Comparison of ENCODE assay signal across 1 cellular context in the genomic region with DNA sequence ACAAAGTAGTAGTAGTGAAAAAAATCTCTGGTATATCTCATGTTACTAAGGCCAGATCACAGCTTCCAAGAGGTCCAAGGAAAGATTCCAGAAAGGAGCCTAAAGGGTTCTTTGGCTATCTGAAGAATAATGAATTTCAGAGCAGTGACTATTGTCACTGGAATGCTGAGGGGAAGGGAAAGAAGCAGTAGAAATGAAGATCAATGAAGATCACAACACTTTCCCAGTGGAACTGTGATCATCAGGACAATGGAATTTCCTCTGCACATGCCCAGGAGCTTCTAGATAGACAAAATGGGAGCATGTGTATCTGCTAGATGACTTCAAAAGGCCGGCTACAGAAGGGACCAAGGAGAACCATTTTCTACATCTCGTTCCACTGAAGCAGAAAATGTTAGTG.
TF ChIP-seq lines count a peak whose summit lies in the region.

No MANE protein-coding gene starts in this region.

TF ChIP-seq in HepG2, 621 proteins besides CTCF, POLR2A, EP300 and RAD21 (continued from another document):
- TF ChIP-seq, protein P1, sequence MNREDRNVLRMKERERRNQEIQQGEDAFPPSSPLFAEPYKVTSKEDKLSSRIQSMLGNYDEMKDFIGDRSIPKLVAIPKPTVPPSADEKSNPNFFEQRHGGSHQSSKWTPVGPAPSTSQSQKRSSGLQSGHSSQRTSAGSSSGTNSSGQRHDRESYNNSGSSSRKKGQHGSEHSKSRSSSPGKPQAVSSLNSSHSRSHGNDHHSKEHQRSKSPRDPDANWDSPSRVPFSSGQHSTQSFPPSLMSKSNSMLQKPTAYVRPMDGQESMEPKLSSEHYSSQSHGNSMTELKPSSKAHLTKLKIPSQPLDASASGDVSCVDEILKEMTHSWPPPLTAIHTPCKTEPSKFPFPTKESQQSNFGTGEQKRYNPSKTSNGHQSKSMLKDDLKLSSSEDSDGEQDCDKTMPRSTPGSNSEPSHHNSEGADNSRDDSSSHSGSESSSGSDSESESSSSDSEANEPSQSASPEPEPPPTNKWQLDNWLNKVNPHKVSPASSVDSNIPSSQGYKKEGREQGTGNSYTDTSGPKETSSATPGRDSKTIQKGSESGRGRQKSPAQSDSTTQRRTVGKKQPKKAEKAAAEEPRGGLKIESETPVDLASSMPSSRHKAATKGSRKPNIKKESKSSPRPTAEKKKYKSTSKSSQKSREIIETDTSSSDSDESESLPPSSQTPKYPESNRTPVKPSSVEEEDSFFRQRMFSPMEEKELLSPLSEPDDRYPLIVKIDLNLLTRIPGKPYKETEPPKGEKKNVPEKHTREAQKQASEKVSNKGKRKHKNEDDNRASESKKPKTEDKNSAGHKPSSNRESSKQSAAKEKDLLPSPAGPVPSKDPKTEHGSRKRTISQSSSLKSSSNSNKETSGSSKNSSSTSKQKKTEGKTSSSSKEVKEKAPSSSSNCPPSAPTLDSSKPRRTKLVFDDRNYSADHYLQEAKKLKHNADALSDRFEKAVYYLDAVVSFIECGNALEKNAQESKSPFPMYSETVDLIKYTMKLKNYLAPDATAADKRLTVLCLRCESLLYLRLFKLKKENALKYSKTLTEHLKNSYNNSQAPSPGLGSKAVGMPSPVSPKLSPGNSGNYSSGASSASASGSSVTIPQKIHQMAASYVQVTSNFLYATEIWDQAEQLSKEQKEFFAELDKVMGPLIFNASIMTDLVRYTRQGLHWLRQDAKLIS (CRISPR knock-in tag; IDR thresholded peaks at IDR 0.05), result no peak
- TF ChIP-seq SCMH1 (CRISPR knock-in tag; IDR thresholded peaks at IDR 0.05; ENCODE audit: borderline replicate concordance) (no peak), PHF8 (CRISPR knock-in tag; IDR thresholded peaks at IDR 0.05) (no peak), MZF1 (CRISPR knock-in tag; IDR thresholded peaks at IDR 0.05; ENCODE audit: borderline replicate concordance) (no peak), PCBP2 (optimal IDR thresholded peaks at IDR 0.05; ENCODE audit: low read depth, low read length, poor library complexity, severe bottlenecking) (no peak), ZNF235 (CRISPR knock-in tag; IDR thresholded peaks at IDR 0.05; ENCODE audit: borderline replicate concordance) (no peak), MEF2D (CRISPR knock-in tag; IDR thresholded peaks at IDR 0.05) (no peak), ZFP41 (CRISPR knock-in tag; IDR thresholded peaks at IDR 0.05; ENCODE audit: borderline replicate concordance) (no peak), RFX1 (IDR thresholded peaks at IDR 0.05) (no peak), RARA (CRISPR knock-in tag; IDR thresholded peaks at IDR 0.05) (peak; percentile 20; the same call in 1 of the 2 replicates), KAT8 (CRISPR knock-in tag; IDR thresholded peaks at IDR 0.05) (peak; percentile 27; the same call in 1 of the 2 replicates), FOSL2 (CRISPR knock-in tag; IDR thresholded peaks at IDR 0.05) (no peak), PLRG1 (conservative IDR thresholded peaks at IDR 0.05) (no peak), ZNF317 (CRISPR knock-in tag; IDR thresholded peaks at IDR 0.05) (peak; percentile 73; the same call in 1 of the 2 replicates)
- TF ChIP-seq, protein P2, sequence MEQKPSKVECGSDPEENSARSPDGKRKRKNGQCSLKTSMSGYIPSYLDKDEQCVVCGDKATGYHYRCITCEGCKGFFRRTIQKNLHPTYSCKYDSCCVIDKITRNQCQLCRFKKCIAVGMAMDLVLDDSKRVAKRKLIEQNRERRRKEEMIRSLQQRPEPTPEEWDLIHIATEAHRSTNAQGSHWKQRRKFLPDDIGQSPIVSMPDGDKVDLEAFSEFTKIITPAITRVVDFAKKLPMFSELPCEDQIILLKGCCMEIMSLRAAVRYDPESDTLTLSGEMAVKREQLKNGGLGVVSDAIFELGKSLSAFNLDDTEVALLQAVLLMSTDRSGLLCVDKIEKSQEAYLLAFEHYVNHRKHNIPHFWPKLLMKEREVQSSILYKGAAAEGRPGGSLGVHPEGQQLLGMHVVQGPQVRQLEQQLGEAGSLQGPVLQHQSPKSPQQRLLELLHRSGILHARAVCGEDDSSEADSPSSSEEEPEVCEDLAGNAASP (CRISPR knock-in tag; IDR thresholded peaks at IDR 0.05; ENCODE audit: borderline replicate concordance), result no peak
- TF ChIP-seq, protein P3, sequence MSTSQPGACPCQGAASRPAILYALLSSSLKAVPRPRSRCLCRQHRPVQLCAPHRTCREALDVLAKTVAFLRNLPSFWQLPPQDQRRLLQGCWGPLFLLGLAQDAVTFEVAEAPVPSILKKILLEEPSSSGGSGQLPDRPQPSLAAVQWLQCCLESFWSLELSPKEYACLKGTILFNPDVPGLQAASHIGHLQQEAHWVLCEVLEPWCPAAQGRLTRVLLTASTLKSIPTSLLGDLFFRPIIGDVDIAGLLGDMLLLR (CRISPR knock-in tag; IDR thresholded peaks at IDR 0.05), result no peak
